ENCODE assay signal across 8 cellular contexts in genomic region chr9:21813575-21814473, GRCh38. TPM values are rescaled to one million over a fixed set of nuclear protein-coding genes. Genes with fewer than 3 reads are reported as not detected.
A peak's percentile ranks its signal among the peaks of the same experiment; 100 is the strongest.
DNase-seq lines count a peak whose midpoint lies in the region; ATAC-seq and TF ChIP-seq lines count a peak whose summit lies in the region.

No MANE protein-coding gene starts in this region.

- H3K9me3 Mint-ChIP-seq in IgD-negative memory B cell (no peaks in the 10 kb centered on the region), glutamatergic neuron (ENCODE audit: unreplicated experiment) (peaks cover 3% of the 10 kb centered on the region)
- peaks cover 2% of the 10 kb centered on the region for H3K9me3 Mint-ChIP-seq in activated naive CD4-positive, alpha-beta T cell treated with anti-CD3 and anti-CD28 coated beads for 36 hours

- peak; percentile 72 for TF ChIP-seq CTCF in glutamatergic neuron (IDR thresholded peaks at IDR 0.05; ENCODE audit: partially characterized antibody, unreplicated experiment)

- intact Hi-C loops in activated naive CD4-positive, alpha-beta T cell treated with anti-CD3 and anti-CD28 coated beads for 36 hours (cut with micrococcal nuclease), result loop anchor here (1.0 kb wide), 9 partner anchors 151 to 638 kb away; no protein-coding TSS in a partner anchor

- H3K4me1 Mint-ChIP-seq in IgD-negative memory B cell, result peaks cover 10 to 12% (median 12%) of the 10 kb centered on the region in 3 donors
- H3K4me1 Mint-ChIP-seq in activated naive CD4-positive, alpha-beta T cell treated with anti-CD3 and anti-CD28 coated beads for 36 hours (ENCODE audit: low read depth), result peaks cover 51% of the 10 kb centered on the region
- H3K4me1 Mint-ChIP-seq in glutamatergic neuron (ENCODE audit: low read depth, unreplicated experiment), result peaks cover 3% of the 10 kb centered on the region

- peak; percentile 45 for ATAC-seq in GM19397 (IDR thresholded peaks at IDR 0.05; ENCODE audit: unreplicated experiment)

- peaks cover 4% of the 10 kb centered on the region for H3K36me3 Mint-ChIP-seq in IgD-negative memory B cell
- H3K36me3 Mint-ChIP-seq in activated naive CD4-positive, alpha-beta T cell treated with anti-CD3 and anti-CD28 coated beads for 36 hours (ENCODE audit: low read depth), result peaks cover 54% of the 10 kb centered on the region
- H3K36me3 Mint-ChIP-seq in glutamatergic neuron (ENCODE audit: unreplicated experiment), result no peaks in the 10 kb centered on the region

- H3K4me3 Mint-ChIP-seq in IgD-negative memory B cell (no peak overlapping the region), glutamatergic neuron (ENCODE audit: unreplicated experiment) (no peak overlapping the region)
- H3K4me3 Mint-ChIP-seq in activated naive CD4-positive, alpha-beta T cell treated with anti-CD3 and anti-CD28 coated beads for 36 hours, result no peak overlapping the region

- H3K27me3 Mint-ChIP-seq in IgD-negative memory B cell (no peaks in the 10 kb centered on the region), glutamatergic neuron (ENCODE audit: unreplicated experiment) (no peaks in the 10 kb centered on the region)
- no peaks in the 10 kb centered on the region for H3K27me3 Mint-ChIP-seq in activated naive CD4-positive, alpha-beta T cell treated with anti-CD3 and anti-CD28 coated beads for 36 hours (ENCODE audit: low read depth)

- DNase-seq in COLO668 (lab: John Stamatoyannopoulos, UW; ENCODE audit: unreplicated experiment) (peak; percentile 63), OCI-M2 (lab: John Stamatoyannopoulos, UW; ENCODE audit: unreplicated experiment) (peak; percentile 7), glutamatergic neuron (peak; percentile 41), pulmonary artery endothelial cell (ENCODE audit: low read depth, low spot score) (peak; percentile 59), hepatic stellate cell (ENCODE audit: low spot score) (no peak)
- DNase-seq in activated naive CD4-positive, alpha-beta T cell treated with anti-CD3 and anti-CD28 coated beads for 36 hours, result peak; percentile 76

- CTCF ChIA-PET in activated naive CD4-positive, alpha-beta T cell treated with anti-CD3 and anti-CD28 coated beads for 36 hours (lab: Charles Lee), result interaction anchor here (0.6 to 4.5 kb wide), 39 partner anchors 9 to 638 kb away, joined by 3 to 81 read pairs (median 4); partner anchors contain the start of genes CDKN2A, CDKN2B, CDKN2B-AS1 and MTAP

- H3K27ac Mint-ChIP-seq in IgD-negative memory B cell (peak overlapping the region in 2 of 3 donors; percentile 59 to 62), glutamatergic neuron (ENCODE audit: unreplicated experiment) (no peak overlapping the region)
- no peak overlapping the region for H3K27ac Mint-ChIP-seq in activated naive CD4-positive, alpha-beta T cell treated with anti-CD3 and anti-CD28 coated beads for 36 hours

RNA-seq across cellular contexts. Expression of gene MTAP, which starts 11.4 kb away (rescaled TPM):
- polyA plus RNA-seq in IgD-negative memory B cell, result 19.3 TPM
- total RNA-seq in activated naive CD4-positive, alpha-beta T cell treated with anti-CD3 and anti-CD28 coated beads for 36 hours, result 10 to 100 TPM; 59.0 to 66.4 TPM
- total RNA-seq in glutamatergic neuron (ENCODE audit: unreplicated experiment), result 48.1 TPM
- 32.2 and 55.8 TPM in 2 replicates for total RNA-seq in pulmonary artery endothelial cell

Comparison
In these comparisons a context has a peak if more than half of its experiments do, and no peak if none do; other contexts are left out.
1. H3K27ac Mint-ChIP-seq: peak in IgD-negative memory B cell (2 of 3); none in activated naive CD4-positive, alpha-beta T cell treated with anti-CD3 and anti-CD28 coated beads for 36 hours (single experiment) and glutamatergic neuron (single experiment).